ENCODE assay signal across 15 cellular contexts in the genomic region with DNA sequence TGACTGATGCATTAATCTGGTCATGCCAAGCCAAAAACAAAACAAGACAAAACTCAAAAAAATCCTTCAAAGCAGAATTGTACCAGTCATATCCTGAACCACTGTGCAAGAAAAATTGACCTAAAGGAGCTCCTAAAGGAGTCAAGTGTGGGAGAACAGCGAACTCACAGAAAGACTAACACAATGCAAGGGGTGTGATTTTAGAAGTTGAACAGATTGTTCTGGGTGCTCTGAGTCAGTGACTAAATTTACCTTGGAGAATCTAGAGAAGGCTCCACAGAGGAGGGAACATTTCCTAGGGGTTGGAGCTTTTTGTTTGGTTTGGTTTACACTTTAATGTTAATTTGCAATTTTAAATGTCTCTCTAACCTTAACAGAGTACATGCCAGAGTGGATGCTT.
"Had no signal": no experiment of that assay in that cellular context is flagged by ENCODE, and none has a peak within 500 bp of the region (broad histone marks: within the 10 kb centered on the region; RNA-seq: fewer than 3 reads in every experiment).

No MANE protein-coding gene starts in this region.

- H3K27me3 ChIP-seq: adrenal gland, tibial nerve, vagina had no signal

- H3K36me3 ChIP-seq: vagina had no signal

- H3K4me3 ChIP-seq: adrenal gland, dorsolateral prefrontal cortex, skin epidermis, tibial nerve, vagina had no signal

- H3K4me1 ChIP-seq: adrenal gland, tibial nerve, vagina had no signal

- DNase-seq: activated CD4-positive, alpha-beta T cell treated with anti-CD3 and anti-CD28 coated beads for 4 hours; activated CD8-positive, alpha-beta T cell treated with anti-CD3 and anti-CD28 coated beads for 36 hours; activated effector memory CD4-positive, alpha-beta T cell treated with Interleukin-2 at 50 U/mL for 16 hours; activated naive CD4-positive, alpha-beta T cell treated with anti-CD3 and anti-CD28 coated beads, Interleukin-2, amount 50 U/mL, for 16 hours; activated T-cell treated with anti-CD3 and anti-CD28 coated beads, Interleukin-2, amount 50 U/mL, for 4 hours; adrenal gland; dorsolateral prefrontal cortex; endodermal cell; erythroblast; retina; stimulated activated CD4-positive, alpha-beta T cell treated with anti-CD3 and anti-CD28 coated beads, Interleukin-4, amount 100 ng/mL, for 24 hours; stimulated activated naive CD4-positive, alpha-beta T cell had no signal

- H3K27ac ChIP-seq: adrenal gland, skin epidermis, tibial nerve, vagina had no signal

- H3K9me3 ChIP-seq: adrenal gland, tibial nerve, vagina had no signal
